Comparison of ENCODE assay signal across 15 cellular contexts in genomic region chr22:45328822-45329535, GRCh38. TPM values are rescaled to one million over a fixed set of nuclear protein-coding genes. Genes with fewer than 3 reads are reported as not detected.
A peak's percentile ranks its signal among the peaks of the same experiment; 100 is the strongest.
DNase-seq lines count a peak whose midpoint lies in the region; ATAC-seq, FAIRE-seq and TF ChIP-seq lines count a peak whose summit lies in the region.
"Had no signal": no experiment of that assay in that cellular context is flagged by ENCODE, and none has a peak within 500 bp of the region (broad histone marks: within the 10 kb centered on the region; RNA-seq: fewer than 3 reads in every experiment).

No MANE protein-coding gene starts in this region.

- no peaks in the 10 kb centered on the region for H3K9me3 ChIP-seq in left lung

- no peaks in the 10 kb centered on the region for H3K27me3 ChIP-seq in left lung

- H3K4me3 Mint-ChIP-seq in activated T-helper 17 cell treated with anti-CD3 and anti-CD28 coated beads, Interleukin-2, amount 50 U/mL, for 72 hours = no peak overlapping the region
- H3K4me3 Mint-ChIP-seq in natural killer cell treated with Interleukin-12 subunit alpha and Interleukin-12 subunit beta and Interleukin-15 and Interleukin-18, amount 100 ng/mL, for 72 hours = no peak overlapping the region
- H3K4me3 Mint-ChIP-seq: neural crest cell had no signal

- peaks cover 9% of the 10 kb centered on the region for H3K4me1 Mint-ChIP-seq in activated T-helper 17 cell treated with anti-CD3 and anti-CD28 coated beads, Interleukin-2, amount 50 U/mL, for 72 hours
- peaks cover 0 to 4% of the 10 kb centered on the region in 2 donors for H3K4me1 Mint-ChIP-seq in natural killer cell treated with Interleukin-12 subunit alpha and Interleukin-12 subunit beta and Interleukin-15 and Interleukin-18, amount 100 ng/mL, for 72 hours (ENCODE audit: low read depth in 2 of 2)
- H3K4me1 Mint-ChIP-seq: neural crest cell had no signal

- no peak for TF ChIP-seq CTCF in AG10803 (conservative IDR thresholded peaks at IDR 0.05; ENCODE audit: low read length)
- TF ChIP-seq CTCF in left lung (IDR thresholded peaks at IDR 0.05) = no peak

- no peaks in the 10 kb centered on the region for H3K9me3 Mint-ChIP-seq in activated T-helper 17 cell treated with anti-CD3 and anti-CD28 coated beads, Interleukin-2, amount 50 U/mL, for 72 hours
- H3K9me3 Mint-ChIP-seq in natural killer cell treated with Interleukin-12 subunit alpha and Interleukin-12 subunit beta and Interleukin-15 and Interleukin-18, amount 100 ng/mL, for 72 hours = no peaks in the 10 kb centered on the region
- H3K9me3 Mint-ChIP-seq: neural crest cell had no signal

- intact Hi-C loops in left lung (cut with DNase I) = no loop called here

- DNase-seq in AG10803 (ENCODE audit: low read depth) (peak; percentile 31), HUDEP-2 (lab: John Stamatoyannopoulos, UW; ENCODE audit: unreplicated experiment in 76 of 76) (peak in 53 of 76 experiments; percentile 4 to 69 (median 36)), left lung (no peak), RKO (ENCODE audit: low spot score) (no peak), GM19239 (ENCODE audit: insufficient read length, low spot score) (no peak)
- DNase-seq in stimulated activated CD4-positive, alpha-beta T cell treated with anti-CD3 and anti-CD28 coated beads, Interleukin-4, amount 100 ng/mL, for 1 hour = no peak
- no peak for DNase-seq in natural killer cell treated with Interleukin-12 subunit alpha and Interleukin-12 subunit beta and Interleukin-15 and Interleukin-18, amount 100 ng/mL, for 72 hours (ENCODE audit: low spot score)
- DNase-seq: AML-193, MM.1S, NCI-H748 treated with DMSO at 0.1 percent for 48 hours, SW 1271 had no signal

- no peaks in the 10 kb centered on the region for H3K27me3 Mint-ChIP-seq in activated T-helper 17 cell treated with anti-CD3 and anti-CD28 coated beads, Interleukin-2, amount 50 U/mL, for 72 hours
- H3K27me3 Mint-ChIP-seq in natural killer cell treated with Interleukin-12 subunit alpha and Interleukin-12 subunit beta and Interleukin-15 and Interleukin-18, amount 100 ng/mL, for 72 hours = no peaks in the 10 kb centered on the region

- H3K27ac Mint-ChIP-seq in activated T-helper 17 cell treated with anti-CD3 and anti-CD28 coated beads, Interleukin-2, amount 50 U/mL, for 72 hours = peak overlapping the region; percentile 51
- H3K27ac Mint-ChIP-seq in natural killer cell treated with Interleukin-12 subunit alpha and Interleukin-12 subunit beta and Interleukin-15 and Interleukin-18, amount 100 ng/mL, for 72 hours = peak overlapping the region in 1 of 2 donors; percentile 25

- H3K36me3 Mint-ChIP-seq in activated T-helper 17 cell treated with anti-CD3 and anti-CD28 coated beads, Interleukin-2, amount 50 U/mL, for 72 hours (ENCODE audit: low read depth) = peaks cover 92% of the 10 kb centered on the region
- no peaks in the 10 kb centered on the region for H3K36me3 Mint-ChIP-seq in natural killer cell treated with Interleukin-12 subunit alpha and Interleukin-12 subunit beta and Interleukin-15 and Interleukin-18, amount 100 ng/mL, for 72 hours

- H3K4me1 ChIP-seq in left lung = no peaks in the 10 kb centered on the region

- no peak for FAIRE-seq in GM19239 (lab: Jason Lieb, UNC)
- FAIRE-seq: G401.6 had no signal

- no peak overlapping the region for H3K27ac ChIP-seq in left lung
- H3K27ac ChIP-seq: HL-60 had no signal

- peaks cover 0 to 73% of the 10 kb centered on the region in 2 donors for H3K36me3 ChIP-seq in left lung

- H3K4me3 ChIP-seq in AG10803 (ENCODE audit: low read length) (no peak overlapping the region), left lung (no peak overlapping the region)

- no peak for ATAC-seq in activated T-helper 17 cell treated with anti-CD3 and anti-CD28 coated beads, Interleukin-2, amount 50 U/mL, for 72 hours (replicated peaks)
- peak; percentile 16 for ATAC-seq in left lung
- ATAC-seq in natural killer cell treated with Interleukin-12 subunit alpha and Interleukin-12 subunit beta and Interleukin-15 and Interleukin-18, amount 100 ng/mL, for 72 hours = no peak

RNA-seq across cellular contexts. Expression of gene FAM118A, which starts 19.2 kb away (rescaled TPM):
- total RNA-seq in activated T-helper 17 cell treated with anti-CD3 and anti-CD28 coated beads, Interleukin-2, amount 50 U/mL, for 72 hours = 10 to 100 TPM; 64.3 to 99.4 TPM
- 10 to 100 TPM; 23.9 to 31.8 TPM for total RNA-seq in left lung
- total RNA-seq in natural killer cell treated with Interleukin-12 subunit alpha and Interleukin-12 subunit beta and Interleukin-15 and Interleukin-18, amount 100 ng/mL, for 72 hours = 100 to 1,000 TPM in 1 of 2 donors, 10 to 100 TPM in 1; 24.9 to 138 TPM

RNA-seq across cellular contexts. Expression of gene UPK3A, which starts 44.2 kb away (rescaled TPM):
- total RNA-seq in activated T-helper 17 cell treated with anti-CD3 and anti-CD28 coated beads, Interleukin-2, amount 50 U/mL, for 72 hours = not detected
- not detected for total RNA-seq in left lung
- not detected for total RNA-seq in natural killer cell treated with Interleukin-12 subunit alpha and Interleukin-12 subunit beta and Interleukin-15 and Interleukin-18, amount 100 ng/mL, for 72 hours
- total RNA-seq: neural crest cell had no signal

Comparison
In these comparisons a context has a peak if more than half of its experiments do, and no peak if none do; other contexts are left out.
1. DNase-seq: peak in AG10803 (single experiment) and HUDEP-2 (53 of 76); none in left lung (0 of 2), RKO (single experiment), GM19239 (single experiment), stimulated activated CD4-positive, alpha-beta T cell treated with anti-CD3 and anti-CD28 coated beads, Interleukin-4, amount 100 ng/mL, for 1 hour (single experiment) and natural killer cell treated with Interleukin-12 subunit alpha and Interleukin-12 subunit beta and Interleukin-15 and Interleukin-18, amount 100 ng/mL, for 72 hours (single experiment).